ENCODE assay signal across 10 cellular contexts in genomic region chr3:6250167-6250566, GRCh38.
A peak's percentile ranks its signal among the peaks of the same experiment; 100 is the strongest.
DNase-seq lines count a peak whose midpoint lies in the region; ATAC-seq, FAIRE-seq and TF ChIP-seq lines count a peak whose summit lies in the region.
"Had no signal": no experiment of that assay in that cellular context is flagged by ENCODE, and none has a peak within 500 bp of the region (broad histone marks: within the 10 kb centered on the region; RNA-seq: fewer than 3 reads in every experiment).

No MANE protein-coding gene starts in this region.

- ATAC-seq in GM19397 (IDR thresholded peaks at IDR 0.05; ENCODE audit: unreplicated experiment) (peak; percentile 95), HG02870 (IDR thresholded peaks at IDR 0.05; ENCODE audit: unreplicated experiment) (peak; percentile 98), HG03575 (IDR thresholded peaks at IDR 0.05; ENCODE audit: extremely low read depth, insufficient number of reproducible peaks, low FRiP score, unreplicated experiment) (peak; percentile 94)

- DNase-seq in GM12891 (ENCODE audit: insufficient read length, low spot score) (peak; percentile 22), RKO (ENCODE audit: low spot score) (no peak), posterior vena cava (ENCODE audit: low spot score) (no peak)
- DNase-seq in activated T-cell treated with anti-CD3 and anti-CD28 coated beads, Interleukin-2, amount 50 U/mL, for 1 hour: no peak
- DNase-seq in effector CD8-positive, alpha-beta T cell (lab: John Stamatoyannopoulos, UW): no peak
- DNase-seq: anterior cingulate cortex had no signal

- intact Hi-C loops in posterior vena cava (cut with DNase I): no loop called here

- no peak for TF ChIP-seq POLR2A in GM12891 (IDR thresholded peaks at IDR 0.05; ENCODE audit: low read depth, low read length)

- FAIRE-seq in GM12891 (lab: Jason Lieb, UNC): peak; percentile 80
- FAIRE-seq: HTR-8/SVneo had no signal

TF ChIP-seq in GM12891, 5 proteins besides CTCF, POLR2A, EP300 and RAD21:
- TF ChIP-seq SPI1 (IDR thresholded peaks at IDR 0.05; ENCODE audit: low read depth, low read length) (peak; percentile 98), POU2F2 (IDR thresholded peaks at IDR 0.05; ENCODE audit: low read depth, low read length) (no peak)
